Comparison of ENCODE assay signal across 10 cellular contexts in genomic region chr5:134594797-134595457, GRCh38. TPM values are rescaled to one million over a fixed set of nuclear protein-coding genes. Genes with fewer than 3 reads are reported as not detected.
DNase-seq lines count a peak whose midpoint lies in the region; ATAC-seq and TF ChIP-seq lines count a peak whose summit lies in the region.
"Had no signal": no experiment of that assay in that cellular context is flagged by ENCODE, and none has a peak within 500 bp of the region (broad histone marks: within the 10 kb centered on the region; RNA-seq: fewer than 3 reads in every experiment).

No MANE protein-coding gene starts in this region.

- no peaks in the 10 kb centered on the region for H3K79me2 ChIP-seq in osteoblast (ENCODE audit: insufficient read depth, low read length)

- no peaks in the 10 kb centered on the region for H3K9me3 ChIP-seq in osteoblast (ENCODE audit: low read depth, low read length)

- H3K27me3 ChIP-seq in osteoblast (ENCODE audit: insufficient read depth, low read length) = no peaks in the 10 kb centered on the region

- no peaks in the 10 kb centered on the region for H3K36me3 ChIP-seq in osteoblast (ENCODE audit: insufficient read depth, low read length)

- peak; percentile 69 for ATAC-seq in GM18502 (IDR thresholded peaks at IDR 0.05; ENCODE audit: poor library complexity, unreplicated experiment)
- ATAC-seq in GM19452 (IDR thresholded peaks at IDR 0.05; ENCODE audit: unreplicated experiment) = peak; percentile 62
- ATAC-seq in HG03460 (IDR thresholded peaks at IDR 0.05; ENCODE audit: unreplicated experiment) = peak; percentile 67
- no peak for ATAC-seq in HG03342 (IDR thresholded peaks at IDR 0.05; ENCODE audit: unreplicated experiment)

- H3K4me2 ChIP-seq in osteoblast (ENCODE audit: insufficient read depth, low read length) = no peak overlapping the region

- no peak overlapping the region for H2AFZ ChIP-seq in osteoblast (ENCODE audit: low read length)

- H3K27ac ChIP-seq in cingulate gyrus (ENCODE audit: low read depth, low read length) (peak overlapping the region; percentile 19), osteoblast (ENCODE audit: low read depth, low read length) (no peak overlapping the region)

- H3K4me1 ChIP-seq in osteoblast (ENCODE audit: insufficient read depth, low read length) = no peaks in the 10 kb centered on the region

- no peak for DNase-seq in osteoblast (ENCODE audit: insufficient read length, low spot score, missing footprints)
- no peak for DNase-seq in MV-4-11 (lab: John Stamatoyannopoulos, UW)
- DNase-seq in kidney glomerular epithelial cell (lab: John Stamatoyannopoulos, UW) = no peak
- DNase-seq: effector CD8-positive, alpha-beta T cell; NCI-H187 had no signal

- TF ChIP-seq CTCF in osteoblast (IDR thresholded peaks at IDR 0.05; ENCODE audit: extremely low read depth, low read depth, low read length) = no peak

- no peaks in the 10 kb centered on the region for H4K20me1 ChIP-seq in osteoblast (ENCODE audit: insufficient read depth, low read length)

- no peak overlapping the region for H3K4me3 ChIP-seq in osteoblast (ENCODE audit: insufficient read depth, low read length)

RNA-seq across cellular contexts. Expression of gene SAR1B, which starts 37.7 kb away (rescaled TPM):
- total RNA-seq in osteoblast = 46.0 and 46.3 TPM in 2 replicates

RNA-seq across cellular contexts. Expression of gene SEC24A, which starts 53.7 kb away (rescaled TPM):
- total RNA-seq in osteoblast = 30.0 and 30.6 TPM in 2 replicates
